ENCODE assay signal across 1 cellular context in the genomic region with DNA sequence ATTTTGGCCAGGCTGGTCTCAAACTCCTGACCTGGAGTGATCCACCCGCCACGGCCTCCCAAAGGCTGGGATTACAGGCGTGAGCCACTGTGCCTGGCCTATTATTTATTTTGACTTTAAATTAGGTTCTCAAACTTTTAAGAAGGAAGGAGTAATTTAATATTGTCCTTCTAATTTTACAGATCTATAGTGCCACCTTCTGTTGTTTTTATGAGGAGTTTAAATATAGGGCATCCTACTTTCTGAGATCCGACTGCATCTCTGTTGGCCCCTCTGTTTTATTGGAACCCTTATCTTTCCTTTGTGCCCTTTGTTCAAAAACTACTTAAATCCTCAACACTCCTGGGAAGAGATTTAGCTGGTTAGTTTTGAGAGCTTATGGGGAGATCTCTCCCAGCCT.
TF ChIP-seq lines count a peak whose summit lies in the region.

No MANE protein-coding gene starts in this region.

TF ChIP-seq in GM12878, 131 proteins besides CTCF, POLR2A, EP300 and RAD21:
- TF ChIP-seq, protein P1, sequence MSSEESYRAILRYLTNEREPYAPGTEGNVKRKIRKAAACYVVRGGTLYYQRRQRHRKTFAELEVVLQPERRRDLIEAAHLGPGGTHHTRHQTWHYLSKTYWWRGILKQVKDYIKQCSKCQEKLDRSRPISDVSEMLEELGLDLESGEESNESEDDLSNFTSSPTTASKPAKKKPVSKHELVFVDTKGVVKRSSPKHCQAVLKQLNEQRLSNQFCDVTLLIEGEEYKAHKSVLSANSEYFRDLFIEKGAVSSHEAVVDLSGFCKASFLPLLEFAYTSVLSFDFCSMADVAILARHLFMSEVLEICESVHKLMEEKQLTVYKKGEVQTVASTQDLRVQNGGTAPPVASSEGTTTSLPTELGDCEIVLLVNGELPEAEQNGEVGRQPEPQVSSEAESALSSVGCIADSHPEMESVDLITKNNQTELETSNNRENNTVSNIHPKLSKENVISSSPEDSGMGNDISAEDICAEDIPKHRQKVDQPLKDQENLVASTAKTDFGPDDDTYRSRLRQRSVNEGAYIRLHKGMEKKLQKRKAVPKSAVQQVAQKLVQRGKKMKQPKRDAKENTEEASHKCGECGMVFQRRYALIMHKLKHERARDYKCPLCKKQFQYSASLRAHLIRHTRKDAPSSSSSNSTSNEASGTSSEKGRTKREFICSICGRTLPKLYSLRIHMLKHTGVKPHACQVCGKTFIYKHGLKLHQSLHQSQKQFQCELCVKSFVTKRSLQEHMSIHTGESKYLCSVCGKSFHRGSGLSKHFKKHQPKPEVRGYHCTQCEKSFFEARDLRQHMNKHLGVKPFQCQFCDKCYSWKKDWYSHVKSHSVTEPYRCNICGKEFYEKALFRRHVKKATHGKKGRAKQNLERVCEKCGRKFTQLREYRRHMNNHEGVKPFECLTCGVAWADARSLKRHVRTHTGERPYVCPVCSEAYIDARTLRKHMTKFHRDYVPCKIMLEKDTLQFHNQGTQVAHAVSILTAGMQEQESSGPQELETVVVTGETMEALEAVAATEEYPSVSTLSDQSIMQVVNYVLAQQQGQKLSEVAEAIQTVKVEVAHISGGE (CRISPR knock-in tag; IDR thresholded peaks at IDR 0.05), result no peak
- TF ChIP-seq IRF4 (IDR thresholded peaks at IDR 0.05; ENCODE audit: low read depth, low read length), result no peak
